Comparison of ENCODE assay signal across 8 cellular contexts in the genomic region with DNA sequence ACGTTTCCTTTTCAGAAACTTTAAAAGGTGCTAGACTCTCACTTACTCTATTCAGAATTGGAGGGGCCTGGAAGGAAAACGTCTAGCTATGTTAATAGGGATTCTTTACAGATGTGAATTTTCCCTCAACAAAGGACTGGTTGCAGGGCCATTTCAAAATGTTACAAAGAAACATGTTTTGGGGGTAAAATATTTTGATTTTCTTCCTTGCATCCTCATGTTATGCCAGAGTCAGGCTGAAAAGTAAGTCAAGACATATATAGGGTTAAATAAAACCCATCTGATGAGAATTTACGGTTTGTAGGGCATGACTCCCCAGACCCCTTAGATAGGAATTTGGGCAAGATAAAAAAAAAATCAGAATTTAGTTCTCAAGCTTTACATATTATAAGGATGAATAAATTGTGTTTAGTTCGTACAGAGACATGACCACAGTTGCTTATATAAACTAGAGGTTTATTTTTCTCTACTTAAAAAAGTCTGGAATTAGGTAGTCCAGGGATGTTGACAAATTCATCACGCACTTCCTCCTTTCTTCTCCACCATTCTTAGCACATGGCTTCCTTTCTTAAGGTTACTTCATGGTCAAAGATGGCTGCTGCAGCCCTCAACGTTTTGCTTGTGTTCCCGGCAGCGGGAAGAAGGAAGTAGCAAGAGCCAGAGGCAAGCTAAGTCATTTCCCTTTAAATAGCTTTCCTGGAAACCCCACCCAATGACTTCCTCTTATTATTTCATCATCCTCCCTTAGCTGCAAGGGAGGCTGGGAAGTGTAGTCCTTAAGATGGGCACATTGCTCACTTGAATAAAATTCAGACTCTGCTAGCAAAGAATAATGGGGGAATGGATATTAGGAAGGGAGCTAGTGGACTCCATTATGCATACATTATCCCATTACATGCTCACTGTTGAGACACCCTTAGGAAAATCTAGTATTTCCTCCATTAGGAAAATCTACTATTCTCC. TPM values are rescaled to one million over a fixed set of nuclear protein-coding genes. Genes with fewer than 3 reads are reported as not detected.
A peak's percentile ranks its signal among the peaks of the same experiment; 100 is the strongest.
DNase-seq lines count a peak whose midpoint lies in the region; ATAC-seq and TF ChIP-seq lines count a peak whose summit lies in the region.
"Not testable (repeated sequence)": the region's sequence is repeated elsewhere in the genome, so short reads cannot be mapped to it uniquely, and the experiment has no call there.

No MANE protein-coding gene starts in this region.

- peak overlapping the region; percentile 93 for H3K27ac Mint-ChIP-seq in activated CD8-positive, alpha-beta T cell treated with anti-CD3 and anti-CD28 coated beads, Interleukin-2, amount 10 ng/mL, durations not matched to agents 7 days and 5 days
- H3K27ac Mint-ChIP-seq in endothelial cell (ENCODE audit: unreplicated experiment) = peak overlapping the region; percentile 59

- H3K4me1 Mint-ChIP-seq in activated CD8-positive, alpha-beta T cell treated with anti-CD3 and anti-CD28 coated beads, Interleukin-2, amount 10 ng/mL, durations not matched to agents 7 days and 5 days (ENCODE audit: low read depth) = peaks cover 38% of the 10 kb centered on the region
- not testable (repeated sequence) for H3K4me1 Mint-ChIP-seq in endothelial cell (ENCODE audit: unreplicated experiment)

- H3K27ac ChIP-seq in left lung = peak overlapping the region; percentile 17 to 81

- H3K9me3 Mint-ChIP-seq in activated CD8-positive, alpha-beta T cell treated with anti-CD3 and anti-CD28 coated beads, Interleukin-2, amount 10 ng/mL, durations not matched to agents 7 days and 5 days (ENCODE audit: insufficient read depth) = peaks cover 12% of the 10 kb centered on the region
- H3K9me3 Mint-ChIP-seq in endothelial cell (ENCODE audit: unreplicated experiment) = not testable (repeated sequence)

- peak; percentile 73 for ATAC-seq in GM21619 (IDR thresholded peaks at IDR 0.05; ENCODE audit: unreplicated experiment)
- ATAC-seq in activated CD8-positive, alpha-beta T cell treated with anti-CD3 and anti-CD28 coated beads, Interleukin-2, amount 10 ng/mL, durations not matched to agents 7 days and 5 days = peak; percentile 89
- peak; percentile 77 for ATAC-seq in left lung

- H3K27me3 Mint-ChIP-seq in activated CD8-positive, alpha-beta T cell treated with anti-CD3 and anti-CD28 coated beads, Interleukin-2, amount 10 ng/mL, durations not matched to agents 7 days and 5 days (ENCODE audit: low read depth); endothelial cell (ENCODE audit: unreplicated experiment): not testable (repeated sequence)

- peak; percentile 78 for DNase-seq in DMS 273 (lab: John Stamatoyannopoulos, UW; ENCODE audit: unreplicated experiment)
- DNase-seq in KBM-7 = peak; percentile 98
- DNase-seq in RKO (ENCODE audit: low spot score) = peak; percentile 97
- DNase-seq in activated CD8-positive, alpha-beta T cell treated with anti-CD3 and anti-CD28 coated beads, Interleukin-2, amount 10 ng/mL, durations not matched to agents 7 days and 5 days = peak; percentile 85
- DNase-seq in endothelial cell (ENCODE audit: low spot score) = peak; percentile 32
- not testable (repeated sequence) for DNase-seq in left lung
- peak; percentile 32 for DNase-seq in stimulated activated naive CD4-positive, alpha-beta T cell treated with Interleukin-2 at 50 U/mL for 16 hours (lab: John Stamatoyannopoulos, UW)

- H3K4me1 ChIP-seq in left lung = peaks cover 0 to 46% of the 10 kb centered on the region in 2 donors

- H3K36me3 ChIP-seq in left lung = not testable (repeated sequence)

- CTCF ChIA-PET in activated CD8-positive, alpha-beta T cell treated with anti-CD3 and anti-CD28 coated beads, Interleukin-2, amount 10 ng/mL, durations not matched to agents 7 days and 5 days (lab: Charles Lee) = interaction anchor here (0.7 to 2.0 kb wide), 4 partner anchors 13 to 143 kb away, joined by 3 to 8 read pairs (median 6); a partner anchor contains a TSS

- H3K9me3 ChIP-seq in left lung = not testable (repeated sequence)

- peaks cover 19% of the 10 kb centered on the region for H3K36me3 Mint-ChIP-seq in activated CD8-positive, alpha-beta T cell treated with anti-CD3 and anti-CD28 coated beads, Interleukin-2, amount 10 ng/mL, durations not matched to agents 7 days and 5 days (ENCODE audit: low read depth)
- H3K36me3 Mint-ChIP-seq in endothelial cell (ENCODE audit: low read depth, unreplicated experiment) = not testable (repeated sequence)

- intact Hi-C loops in left lung (cut with DNase I) = not testable (repeated sequence)

- in situ Hi-C loops in KBM-7 (cut with MboI; ENCODE audit: low pct_unique_long_range_greater_than_20kb, low sequenced_read_pairs) = not testable (repeated sequence)

- TF ChIP-seq CTCF in endothelial cell (IDR thresholded peaks at IDR 0.05; ENCODE audit: unreplicated experiment); left lung (IDR thresholded peaks at IDR 0.05): not testable (repeated sequence)

- POLR2A ChIA-PET in activated CD8-positive, alpha-beta T cell treated with anti-CD3 and anti-CD28 coated beads, Interleukin-2, amount 10 ng/mL, durations not matched to agents 7 days and 5 days (lab: Charles Lee) = interaction anchor here (1.2 to 4.5 kb wide), 3 partner anchors 13 to 117 kb away, joined by 3 to 68 read pairs (median 9); a partner anchor contains a TSS

- H3K27me3 ChIP-seq in left lung = not testable (repeated sequence)

- peak overlapping the region; percentile 10 for H3K4me3 Mint-ChIP-seq in activated CD8-positive, alpha-beta T cell treated with anti-CD3 and anti-CD28 coated beads, Interleukin-2, amount 10 ng/mL, durations not matched to agents 7 days and 5 days
- H3K4me3 Mint-ChIP-seq in endothelial cell (ENCODE audit: unreplicated experiment) = not testable (repeated sequence)

- H3K4me3 ChIP-seq in left lung = not testable (repeated sequence)

RNA-seq across cellular contexts. Expression of a gene that starts 12.7 kb away (rescaled TPM):
- 10 to 100 TPM; 55.8 to 60.4 TPM for total RNA-seq in activated CD8-positive, alpha-beta T cell treated with anti-CD3 and anti-CD28 coated beads, Interleukin-2, amount 10 ng/mL, durations not matched to agents 7 days and 5 days
- total RNA-seq in endothelial cell (ENCODE audit: unreplicated experiment) = 86.0 TPM
- 10 to 100 TPM; 53.5 to 62.8 TPM for total RNA-seq in left lung
